Comparison of ENCODE assay signal across 15 cellular contexts in genomic region chr17:81490599-81490992, GRCh38.
"Had no signal": no experiment of that assay in that cellular context is flagged by ENCODE, and none has a peak within 500 bp of the region (broad histone marks: within the 10 kb centered on the region; RNA-seq: fewer than 3 reads in every experiment).

No MANE protein-coding gene starts in this region.

- H3K36me3 ChIP-seq: gastrocnemius medialis, heart right ventricle, tibial artery, WERI-Rb-1 had no signal

- H3K27ac Mint-ChIP-seq: activated naive CD8-positive, alpha-beta T cell treated with anti-CD3 and anti-CD28 coated beads, Interleukin-2, amount 10 ng/mL, durations not matched to agents 7 days and 5 days; naive B cell had no signal

- H3K4me3 ChIP-seq: body of pancreas, coronary artery, gastrocnemius medialis, heart right ventricle, mucosa of descending colon, tibial artery had no signal

- H3K27me3 ChIP-seq: body of pancreas, gastrocnemius medialis had no signal

- DNase-seq: activated CD4-positive, alpha-beta T cell treated with anti-CD3 and anti-CD28 coated beads, Interleukin-2, amount 50 U/mL, for 4 hours; activated naive CD8-positive, alpha-beta T cell treated with anti-CD3 and anti-CD28 coated beads, Interleukin-2, amount 10 ng/mL, durations not matched to agents 7 days and 5 days; amygdala; body of pancreas; caudate nucleus; gastrocnemius medialis; mesenchymal stem cell; naive B cell; stimulated activated CD8-positive, alpha-beta memory T cell treated with anti-CD3 and anti-CD28 coated beads, Interleukin-4, amount 100 ng/mL, for 48 hours; stimulated activated naive CD4-positive, alpha-beta T cell treated with Interleukin-2 at 50 U/mL for 16 hours; tibial artery had no signal

- ATAC-seq: body of pancreas, gastrocnemius medialis, heart right ventricle had no signal

- H3K9me3 Mint-ChIP-seq: activated naive CD8-positive, alpha-beta T cell treated with anti-CD3 and anti-CD28 coated beads, Interleukin-2, amount 10 ng/mL, durations not matched to agents 7 days and 5 days; naive B cell had no signal

- H3K9me3 ChIP-seq: body of pancreas, gastrocnemius medialis, heart right ventricle, mucosa of descending colon, tibial artery had no signal

- H3K4me3 Mint-ChIP-seq: activated naive CD8-positive, alpha-beta T cell treated with anti-CD3 and anti-CD28 coated beads, Interleukin-2, amount 10 ng/mL, durations not matched to agents 7 days and 5 days had no signal

- H3K27ac ChIP-seq: body of pancreas, coronary artery, gastrocnemius medialis, heart right ventricle, tibial artery had no signal

- H3K36me3 Mint-ChIP-seq: naive B cell had no signal
